ENCODE assay signal across 11 cellular contexts in genomic region chr12:110516995-110517394, GRCh38. TPM values are rescaled to one million over a fixed set of nuclear protein-coding genes. Genes with fewer than 3 reads are reported as not detected.
"Had no signal": no experiment of that assay in that cellular context is flagged by ENCODE, and none has a peak within 500 bp of the region (broad histone marks: within the 10 kb centered on the region; RNA-seq: fewer than 3 reads in every experiment).

No MANE protein-coding gene starts in this region.

- ATAC-seq: HCT116 had no signal

- H3K9me3 ChIP-seq: HAP-1 had no signal

- H2AFZ ChIP-seq: GM23248 had no signal

- DNase-seq: GM23248, GOT3, H7, HFFc6, IMR-90, Karpas-422, KBM-7 had no signal

- H3K4me2 ChIP-seq: KMS-11 had no signal

- H3K4me3 ChIP-seq: GM23248, HAP-1 had no signal

- H3K27ac ChIP-seq: GM23248, HL-60, KMS-11 had no signal

- H3K36me3 ChIP-seq: HAP-1 had no signal

- H3K4me1 ChIP-seq: HAP-1 had no signal

- H3K9me3 Mint-ChIP-seq: HFFc6 had no signal

- H3K9ac ChIP-seq: GM23248, KMS-11 had no signal

- H3K4me3 Mint-ChIP-seq: HFFc6 had no signal

- H3K27ac Mint-ChIP-seq: HFFc6 had no signal

RNA-seq across cellular contexts. Expression of gene RAD9B, which starts 14.9 kb away (rescaled TPM):
- total RNA-seq: H7 had no signal
